Comparison of ENCODE assay signal across 30 cellular contexts in genomic region chr1:72060466-72060865, GRCh38.
"Had no signal": no experiment of that assay in that cellular context is flagged by ENCODE, and none has a peak within 500 bp of the region (broad histone marks: within the 10 kb centered on the region; RNA-seq: fewer than 3 reads in every experiment).

No MANE protein-coding gene starts in this region.

- ATAC-seq: activated CD4-positive, alpha-beta T cell treated with anti-CD3 and anti-CD28 coated beads for 36 hours; activated CD4-positive, CD25-positive, alpha-beta regulatory T cell treated with anti-CD3 and anti-CD28 coated beads, Interleukin-2, amount 50 U/mL, for 24 hours; activated naive CD4-positive, alpha-beta T cell treated with anti-CD3 and anti-CD28 coated beads, Interleukin-2, amount 50 U/mL, for 72 hours; activated T-cell treated with anti-CD3 and anti-CD28 coated beads, Interleukin-2, amount 50 U/mL, for 4 hours; body of pancreas; WTC11 had no signal

- H3K4me3 ChIP-seq: adrenal gland, body of pancreas, breast epithelium, coronary artery, MG63, SJCRH30 had no signal

- FAIRE-seq: astrocyte, TTC549 had no signal

- DNase-seq: activated CD4-positive, alpha-beta T cell treated with anti-CD3 and anti-CD28 coated beads for 36 hours; activated CD4-positive, alpha-beta T cell treated with anti-CD3 and anti-CD28 coated beads, Interleukin-2, amount 10 ng/mL, durations not matched to agents 7 days and 5 days; activated CD4-positive, alpha-beta T cell treated with anti-CD3 and anti-CD28 coated beads, Interleukin-2, amount 50 U/mL, for 48 hours; activated CD8-positive, alpha-beta memory T cell treated with anti-CD3 and anti-CD28 coated beads, Interleukin-2, amount 50 U/mL, for 4 hours; activated gamma-delta T cell treated with Interleukin-2 at 50 U/mL for 16 hours; activated naive CD4-positive, alpha-beta T cell treated with anti-CD3 and anti-CD28 coated beads for 36 hours; activated T-cell treated with anti-CD3 and anti-CD28 coated beads for 4 hours; activated T-cell treated with anti-CD3 and anti-CD28 coated beads, Interleukin-2, amount 50 U/mL, for 4 hours; adrenal gland; body of pancreas; KG1; MG63; NCI-H1048; NCI-H1105 treated with DMSO at 0.1 percent for 48 hours; NCI-H1436; NCI-H187 treated with DMSO at 0.1 percent for 48 hours; NCI-H2081; NCI-H345; NCI-H524 treated with DMSO at 0.1 percent for 48 hours; NCI-H748 treated with DMSO at 0.1 percent for 48 hours; Right ventricle myocardium superior; SJCRH30; SK-N-SH had no signal

- H3K27me3 ChIP-seq: adrenal gland, body of pancreas, breast epithelium, MG63 had no signal

- H3K9me3 ChIP-seq: adrenal gland, body of pancreas, breast epithelium, MG63, SJCRH30, SK-N-SH had no signal

- H3K36me3 ChIP-seq: adrenal gland, breast epithelium, MG63, SJCRH30 had no signal

- H3K27ac ChIP-seq: adrenal gland, body of pancreas, breast epithelium, coronary artery, SJCRH30 had no signal

- H3K4me1 ChIP-seq: adrenal gland, body of pancreas, breast epithelium, SJCRH30 had no signal
